Comparison of ENCODE assay signal across 1 cellular context in the genomic region with DNA sequence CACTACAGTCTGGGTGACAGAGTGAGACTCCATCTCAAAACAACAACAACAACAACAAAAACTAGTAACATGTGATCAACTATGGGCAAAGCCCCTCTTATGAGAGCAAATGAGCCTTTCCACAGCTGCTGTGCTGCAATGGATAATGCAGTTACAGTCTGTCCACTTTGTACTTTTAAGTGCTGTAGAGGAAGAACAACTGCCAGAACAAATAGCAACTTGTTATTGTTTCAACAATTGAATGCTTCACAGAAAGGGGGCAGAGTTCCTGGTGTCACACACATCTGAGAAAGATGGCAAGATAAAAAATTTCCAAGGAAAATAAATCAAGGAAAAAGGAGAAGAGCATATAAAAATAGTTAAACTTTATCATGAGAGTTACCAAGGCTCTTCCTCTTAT.
TF ChIP-seq lines count a peak whose summit lies in the region.

No MANE protein-coding gene starts in this region.

TF ChIP-seq in endothelial cell of umbilical vein, 7 proteins besides CTCF, POLR2A, EP300 and RAD21:
- TF ChIP-seq EZH2 (IDR thresholded peaks at IDR 0.05; ENCODE audit: borderline replicate concordance, low read depth, low read length, severe bottlenecking): no peak
- peak; percentile 46 for TF ChIP-seq GATA2 (IDR thresholded peaks at IDR 0.05; ENCODE audit: insufficient read depth, insufficient read length, low read depth, low read length)
- no peak for TF ChIP-seq FOS (IDR thresholded peaks at IDR 0.05; ENCODE audit: borderline replicate concordance, insufficient read depth, low read length)
